ENCODE assay signal across 7 cellular contexts in the genomic region with DNA sequence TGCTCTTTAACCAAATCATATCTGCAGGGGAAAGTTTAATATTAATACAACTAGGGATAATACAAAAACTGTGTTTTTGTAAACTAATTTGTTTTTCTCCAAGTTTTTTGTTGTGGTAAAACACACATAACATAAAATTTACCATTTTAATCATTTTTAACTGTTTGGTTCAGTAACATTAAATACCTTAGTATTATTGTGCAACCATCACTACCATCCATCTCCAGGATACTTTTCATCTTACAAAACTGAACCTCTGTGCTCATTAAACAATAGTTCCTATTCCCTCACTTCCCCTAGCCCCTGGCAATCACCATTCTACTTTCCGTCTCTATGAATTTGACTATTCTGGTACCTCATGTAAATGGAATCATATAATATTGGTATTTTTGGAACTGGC.
"Had no signal": no experiment of that assay in that cellular context is flagged by ENCODE, and none has a peak within 500 bp of the region (broad histone marks: within the 10 kb centered on the region; RNA-seq: fewer than 3 reads in every experiment).

No MANE protein-coding gene starts in this region.

- H3K4me3 ChIP-seq: GM12878 had no signal

- DNase-seq: GDM1, GF-D8 had no signal

- FAIRE-seq: G401.6, GM12878, GM12891, GM12892, GM19239 had no signal

- ATAC-seq: GM12878 had no signal
